18 cellular contexts compared by ENCODE assay signal in the genomic region with DNA sequence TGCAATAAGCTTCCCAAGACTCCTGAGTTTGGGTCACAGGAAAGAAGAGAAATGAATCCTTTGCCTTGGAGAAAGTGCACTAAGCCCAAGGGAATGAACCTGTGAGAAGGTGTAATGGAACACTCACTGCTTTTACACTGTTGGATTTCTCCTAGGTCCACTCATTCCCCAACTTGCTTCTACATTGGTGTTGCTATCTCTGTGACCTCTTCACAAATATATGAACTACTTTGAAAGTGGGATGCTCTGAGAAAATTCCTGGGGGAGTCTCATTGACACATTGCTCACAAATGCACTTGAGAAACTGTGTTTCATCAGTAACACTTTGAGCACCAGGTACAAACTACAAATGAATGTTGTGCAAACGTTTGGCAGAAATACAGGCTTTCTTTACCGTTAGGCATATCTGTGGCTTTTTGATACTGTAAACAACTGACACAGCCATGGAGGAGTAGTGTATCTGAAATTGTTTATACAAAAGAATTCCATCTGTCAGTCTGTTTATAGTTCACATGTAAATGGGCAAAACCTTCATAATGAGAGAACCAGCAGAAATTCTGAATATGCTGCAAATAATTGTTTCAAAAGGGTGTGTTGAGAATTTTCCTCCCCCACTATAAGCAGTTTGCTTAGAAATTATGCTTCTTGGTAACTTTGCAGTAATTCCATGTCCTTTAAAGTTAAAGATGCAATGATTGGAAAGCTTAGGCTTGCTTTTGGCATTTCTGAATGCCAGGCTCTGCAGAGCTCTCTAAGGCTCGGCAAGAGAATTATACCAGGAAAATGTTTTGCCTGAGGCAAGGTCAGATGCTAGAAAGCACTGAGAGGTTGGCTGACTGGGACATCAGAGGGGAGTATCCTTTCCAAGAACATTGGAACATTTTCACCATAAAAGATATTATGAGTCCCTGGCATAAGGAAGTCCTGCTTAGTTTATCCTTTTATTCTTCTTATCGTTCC.
DNase-seq lines count a peak whose midpoint lies in the region; ATAC-seq and TF ChIP-seq lines count a peak whose summit lies in the region.
"Had no signal": no experiment of that assay in that cellular context is flagged by ENCODE, and none has a peak within 500 bp of the region (broad histone marks: within the 10 kb centered on the region; RNA-seq: fewer than 3 reads in every experiment).

No MANE protein-coding gene starts in this region.

- TF ChIP-seq CTCF in LNCaP clone FGC (IDR thresholded peaks at IDR 0.05; ENCODE audit: control insufficient read depth, extremely low read depth, insufficient read depth) = no peak
- TF ChIP-seq CTCF in epithelial cell of esophagus (IDR thresholded peaks at IDR 0.05; ENCODE audit: insufficient read depth, low read depth, low read length, missing control alignments) = no peak

- no peak overlapping the region for H4K5ac ChIP-seq in mesendoderm (ENCODE audit: low read length)

- H2BK12ac ChIP-seq in mesenchymal stem cell (ENCODE audit: low read length in 2 of 2) = no peak overlapping the region

- H3K27ac ChIP-seq in mesenchymal stem cell (ENCODE audit: low read length, poor library complexity, severe bottlenecking) = no peak overlapping the region
- H3K27ac ChIP-seq in mesendoderm (ENCODE audit: low read depth, low read length) = no peak overlapping the region
- H3K27ac ChIP-seq: gastrocnemius medialis, lower lobe of right lung, upper lobe of right lung had no signal

- H3K18ac ChIP-seq in mesenchymal stem cell (ENCODE audit: low read depth in 1 of 2, low read length in 2 of 2) (peak overlapping the region; percentile 78 to 92), mesendoderm (ENCODE audit: low read length) (no peak overlapping the region)

- H3K4me1 ChIP-seq in mesenchymal stem cell (ENCODE audit: control insufficient read depth, insufficient read depth, low read depth, low read length) = no peaks in the 10 kb centered on the region
- H3K4me1 ChIP-seq in mesendoderm (ENCODE audit: control insufficient read depth, low read depth, low read length) = no peaks in the 10 kb centered on the region
- H3K4me1 ChIP-seq: gastrocnemius medialis had no signal

- H2AFZ ChIP-seq in mesenchymal stem cell (ENCODE audit: low read depth, low read length) = no peak overlapping the region

- H4K8ac ChIP-seq in mesenchymal stem cell (ENCODE audit: low read length) (no peak overlapping the region), mesendoderm (ENCODE audit: low read depth, low read length) (no peak overlapping the region)

- no peaks in the 10 kb centered on the region for H3K79me2 ChIP-seq in mesendoderm (ENCODE audit: control insufficient read depth, insufficient read depth, low read length)

- ATAC-seq in GM21737 (IDR thresholded peaks at IDR 0.05; ENCODE audit: unreplicated experiment) = no peak
- ATAC-seq: activated CD4-positive, alpha-beta T cell treated with anti-CD3 and anti-CD28 coated beads for 36 hours; gastrocnemius medialis; natural killer cell; PC-3; upper lobe of right lung had no signal

- DNase-seq in AG08396 (ENCODE audit: low spot score) = peak; percentile 53
- peak; percentile 6 for DNase-seq in LNCaP clone FGC (ENCODE audit: low read depth)
- DNase-seq in epithelial cell of esophagus (ENCODE audit: low read depth) = peak; percentile 31
- peak; percentile 86 for DNase-seq in mesenchymal stem cell
- no peak for DNase-seq in NCI-H510A (lab: John Stamatoyannopoulos, UW)
- DNase-seq in retina = no peak
- no peak for DNase-seq in mesendoderm
- DNase-seq: activated CD4-positive, alpha-beta T cell treated with anti-CD3 and anti-CD28 coated beads for 36 hours; activated CD8-positive, alpha-beta memory T cell treated with anti-CD3 and anti-CD28 coated beads, Interleukin-2, amount 50 U/mL, for 4 hours; gastrocnemius medialis; lower lobe of right lung; natural killer cell; NCI-H2029 treated with DMSO at 0.1 percent for 48 hours; NCI-H69; PC-3; stimulated activated naive CD4-positive, alpha-beta T cell; upper lobe of right lung had no signal

- H3K79me1 ChIP-seq in mesenchymal stem cell (replicated peaks; ENCODE audit: low read length, poor library complexity, severe bottlenecking) = no peaks in the 10 kb centered on the region
- no peaks in the 10 kb centered on the region for H3K79me1 ChIP-seq in mesendoderm (ENCODE audit: low read length)

- no peak overlapping the region for H2BK5ac ChIP-seq in mesenchymal stem cell (ENCODE audit: low read depth, low read length, poor library complexity, severe bottlenecking)
- H2BK5ac ChIP-seq in mesendoderm (ENCODE audit: low read length) = no peak overlapping the region

- WGBS in mesenchymal stem cell = 22% methylated on average over 4 of the region's 4 CpGs
- no CpG with 5 or more reads among the region's 4 CpGs for WGBS in mesendoderm (ENCODE audit: extremely low coverage, insufficient coverage, low lambda C conversion rate)

- H4K91ac ChIP-seq in mesenchymal stem cell (ENCODE audit: low read length) = no peak overlapping the region

- H3K9me3 ChIP-seq in mesenchymal stem cell (ENCODE audit: control insufficient read depth, low read length) = no peaks in the 10 kb centered on the region
- H3K9me3 ChIP-seq: gastrocnemius medialis had no signal

- H3K27me3 ChIP-seq in mesenchymal stem cell (ENCODE audit: control insufficient read depth in 1 of 2, insufficient read depth in 1 of 2, low read length in 2 of 2) (no peaks in the 10 kb centered on the region), mesendoderm (ENCODE audit: insufficient read depth, low read length, poor library complexity) (no peaks in the 10 kb centered on the region)
- H3K27me3 ChIP-seq: gastrocnemius medialis, upper lobe of right lung had no signal

- no peak overlapping the region for H3K14ac ChIP-seq in mesenchymal stem cell (ENCODE audit: low read length in 2 of 2)

- H3K36me3 ChIP-seq in mesenchymal stem cell (ENCODE audit: control insufficient read depth in 1 of 2, insufficient read depth in 2 of 2, low read depth in 1 of 2, low read length in 2 of 2) (no peaks in the 10 kb centered on the region), mesendoderm (ENCODE audit: control insufficient read depth, insufficient read depth, low read length) (no peaks in the 10 kb centered on the region)
- H3K36me3 ChIP-seq: gastrocnemius medialis, lower lobe of right lung, upper lobe of right lung had no signal

- H3K23ac ChIP-seq in mesenchymal stem cell (ENCODE audit: low read length in 2 of 2) = no peak overlapping the region
- H3K23ac ChIP-seq in mesendoderm (ENCODE audit: low read length) = no peak overlapping the region

- H3K56ac ChIP-seq in mesendoderm (ENCODE audit: low read length) = no peak overlapping the region

- H3K4me2 ChIP-seq in mesenchymal stem cell (ENCODE audit: low read length, poor library complexity, severe bottlenecking) (no peak overlapping the region), mesendoderm (ENCODE audit: low read length) (no peak overlapping the region)

- H3K4me3 ChIP-seq in LNCaP clone FGC (ENCODE audit: low read depth, low read length) = no peak overlapping the region
- H3K4me3 ChIP-seq in epithelial cell of esophagus (ENCODE audit: low read length) = no peak overlapping the region
- no peak overlapping the region for H3K4me3 ChIP-seq in mesenchymal stem cell (ENCODE audit: insufficient read depth in 1 of 2, low read depth in 1 of 2, low read length in 2 of 2)
- H3K4me3 ChIP-seq in mesendoderm (ENCODE audit: low read length) = no peak overlapping the region
- H3K4me3 ChIP-seq: gastrocnemius medialis, lower lobe of right lung, upper lobe of right lung had no signal

- H3K4ac ChIP-seq in mesenchymal stem cell (ENCODE audit: low read depth in 1 of 2, low read length in 2 of 2) = no peak overlapping the region
- no peak overlapping the region for H3K4ac ChIP-seq in mesendoderm (ENCODE audit: low read depth, low read length)

- H3K9ac ChIP-seq in mesenchymal stem cell (ENCODE audit: low read length) = no peak overlapping the region
- H3K9ac ChIP-seq in mesendoderm (ENCODE audit: low read length) = no peak overlapping the region

- H2BK120ac ChIP-seq in mesenchymal stem cell (ENCODE audit: low read depth, low read length) (no peak overlapping the region), mesendoderm (ENCODE audit: low read depth, low read length) (no peak overlapping the region)

- H2AK5ac ChIP-seq in mesenchymal stem cell (ENCODE audit: low read length, severe bottlenecking) = no peak overlapping the region
- no peak overlapping the region for H2AK5ac ChIP-seq in mesendoderm (ENCODE audit: low read length)

- no peak overlapping the region for H2BK15ac ChIP-seq in mesenchymal stem cell (ENCODE audit: low read depth, poor library complexity, severe bottlenecking)
- H2BK15ac ChIP-seq in mesendoderm (replicated peaks; ENCODE audit: low read depth) = no peak overlapping the region

Comparison
In these comparisons a context has a peak if more than half of its experiments do, and no peak if none do; other contexts are left out.
1. DNase-seq: peak in AG08396 (single experiment), LNCaP clone FGC (single experiment), epithelial cell of esophagus (single experiment) and mesenchymal stem cell (single experiment); none in NCI-H510A (single experiment), retina (single experiment) and mesendoderm (single experiment).